8 cellular contexts compared by ENCODE assay signal in genomic region chr14:89617142-89617460, GRCh38.
DNase-seq lines count a peak whose midpoint lies in the region; ATAC-seq and TF ChIP-seq lines count a peak whose summit lies in the region.

No MANE protein-coding gene starts in this region.

- H3K27me3 Mint-ChIP-seq in osteocyte (ENCODE audit: unreplicated experiment) = no peaks in the 10 kb centered on the region

- peak overlapping the region; percentile 94 for H3K27ac Mint-ChIP-seq in osteocyte (ENCODE audit: unreplicated experiment)

- no peak overlapping the region for H2AFZ ChIP-seq in Loucy (ENCODE audit: low read length)

- peak overlapping the region; percentile 22; the same call in 1 of the 2 replicates for H3K27ac ChIP-seq in DOHH2 (ENCODE audit: low read depth, low read length)
- H3K27ac ChIP-seq in effector memory CD4-positive, alpha-beta T cell (ENCODE audit: insufficient read depth, low read length, poor library complexity, severe bottlenecking) = peak overlapping the region; percentile 78

- no peak for ATAC-seq in GM21526 (IDR thresholded peaks at IDR 0.05; ENCODE audit: low FRiP score, unreplicated experiment)

- H3K36me3 Mint-ChIP-seq in osteocyte (ENCODE audit: unreplicated experiment) = no peaks in the 10 kb centered on the region

- no peaks in the 10 kb centered on the region for H3K9me3 Mint-ChIP-seq in osteocyte (ENCODE audit: unreplicated experiment)

- H4K20me1 ChIP-seq in DOHH2 (ENCODE audit: control insufficient read depth, insufficient read depth, low read depth, low read length) (no peaks in the 10 kb centered on the region), Loucy (ENCODE audit: insufficient read depth, low read length, poor library complexity, severe bottlenecking) (no peaks in the 10 kb centered on the region)

- H3F3A ChIP-seq in DOHH2 (ENCODE audit: control insufficient read depth, insufficient read depth) (0 out of 2 replicates have a peak, but pooled peaks cover 3% of the 10 kb centered on the region), Loucy (ENCODE audit: low read depth) (no peaks in the 10 kb centered on the region; the same call in 1 of the 2 replicates)

- H3K9me2 ChIP-seq in DOHH2 (replicated peaks; ENCODE audit: control insufficient read depth, low read length) (no peaks in the 10 kb centered on the region), Loucy (replicated peaks; ENCODE audit: low read depth, low read length) (no peaks in the 10 kb centered on the region)

- H3K4me3 ChIP-seq in DOHH2 (ENCODE audit: low read length) = peak overlapping the region; percentile 74
- peak overlapping the region; percentile 77 for H3K4me3 ChIP-seq in Loucy (ENCODE audit: low read length, poor library complexity, severe bottlenecking)
- peak overlapping the region; percentile 85 for H3K4me3 ChIP-seq in effector memory CD4-positive, alpha-beta T cell (ENCODE audit: insufficient read depth, low read depth, low read length, poor library complexity, severe bottlenecking)

- H3K79me2 ChIP-seq in DOHH2 (ENCODE audit: control insufficient read depth, low read length) (no peaks in the 10 kb centered on the region), Loucy (ENCODE audit: insufficient read depth, low read length) (peaks cover 69% of the 10 kb centered on the region)

- H3K4me1 ChIP-seq in DOHH2 (ENCODE audit: control insufficient read depth, low read length) = peaks cover 59% of the 10 kb centered on the region
- peaks cover 79% of the 10 kb centered on the region for H3K4me1 ChIP-seq in Loucy (ENCODE audit: insufficient read depth, low read length, poor library complexity, severe bottlenecking)
- peaks cover 31% of the 10 kb centered on the region for H3K4me1 ChIP-seq in effector memory CD4-positive, alpha-beta T cell (ENCODE audit: control insufficient read depth, insufficient read depth, low read length, poor library complexity, severe bottlenecking)

- peak overlapping the region; percentile 85 for H3K4me3 Mint-ChIP-seq in osteocyte (ENCODE audit: unreplicated experiment)

- no peak for DNase-seq in effector memory CD4-positive, alpha-beta T cell
- DNase-seq in osteocyte (ENCODE audit: extremely low spot score, unreplicated experiment) (no peak), MV-4-11 (lab: John Stamatoyannopoulos, UW) (no peak), DMS153 (lab: John Stamatoyannopoulos, UW) (no peak), retina (no peak)

- H3K36me3 ChIP-seq in DOHH2 (ENCODE audit: control insufficient read depth, low read length) (no peaks in the 10 kb centered on the region), Loucy (ENCODE audit: insufficient read depth, low read length) (no peaks in the 10 kb centered on the region)
- H3K36me3 ChIP-seq in effector memory CD4-positive, alpha-beta T cell (ENCODE audit: control insufficient read depth, insufficient read depth, low read length) = no peaks in the 10 kb centered on the region

- H3K27me3 ChIP-seq in DOHH2 (ENCODE audit: control insufficient read depth, low read length) (peaks cover 16% of the 10 kb centered on the region), Loucy (ENCODE audit: insufficient read depth, low read length, poor library complexity, severe bottlenecking) (no peaks in the 10 kb centered on the region)
- no peaks in the 10 kb centered on the region for H3K27me3 ChIP-seq in effector memory CD4-positive, alpha-beta T cell (replicated peaks; ENCODE audit: control insufficient read depth, insufficient read depth, low read length, poor library complexity, severe bottlenecking)

- no peaks in the 10 kb centered on the region for H3K9me3 ChIP-seq in DOHH2 (ENCODE audit: control insufficient read depth, insufficient read depth, low read length)
- H3K9me3 ChIP-seq in Loucy (ENCODE audit: insufficient read depth, low read depth, low read length) = no peaks in the 10 kb centered on the region
- no peaks in the 10 kb centered on the region for H3K9me3 ChIP-seq in effector memory CD4-positive, alpha-beta T cell (ENCODE audit: control insufficient read depth, low read length)

- H3K9ac ChIP-seq in Loucy (ENCODE audit: low read depth, low read length, poor library complexity, severe bottlenecking) = peak overlapping the region; percentile 81

- peaks cover 47% of the 10 kb centered on the region for H3K4me1 Mint-ChIP-seq in osteocyte (ENCODE audit: unreplicated experiment)

- peak overlapping the region; percentile 85 for H3K4me2 ChIP-seq in DOHH2 (ENCODE audit: low read length)
- peak overlapping the region; percentile 89 for H3K4me2 ChIP-seq in Loucy (ENCODE audit: low read depth, low read length, poor library complexity, severe bottlenecking)

- TF ChIP-seq CTCF in DOHH2 (IDR thresholded peaks at IDR 0.05; ENCODE audit: low read depth, low read length, poor library complexity, severe bottlenecking) (no peak), Loucy (conservative IDR thresholded peaks at IDR 0.05; ENCODE audit: low read length) (no peak), osteocyte (IDR thresholded peaks at IDR 0.05) (no peak)
